25 cellular contexts compared by ENCODE assay signal in genomic region chr14:68158640-68159039, GRCh38.
A peak's percentile ranks its signal among the peaks of the same experiment; 100 is the strongest.
DNase-seq lines count a peak whose midpoint lies in the region; ATAC-seq, FAIRE-seq and TF ChIP-seq lines count a peak whose summit lies in the region.
"Had no signal": no experiment of that assay in that cellular context is flagged by ENCODE, and none has a peak within 500 bp of the region (broad histone marks: within the 10 kb centered on the region; RNA-seq: fewer than 3 reads in every experiment).

No MANE protein-coding gene starts in this region.

- FAIRE-seq in HTR-8/SVneo (lab: Jason Lieb, UNC) (peak; percentile 76), HepG2 (lab: Jason Lieb, UNC) (no peak), small intestine (lab: Jason Lieb, UNC) (peak; percentile 30)
- FAIRE-seq: islet of Langerhans had no signal

- BruUV-seq in mammary epithelial cell (replicated peaks; lab: Mats Ljungman, UMichigan) (no TSS peak), HepG2 (replicated peaks; lab: Mats Ljungman, UMichigan) (no TSS peak)

- TF ChIP-seq EP300 in HepG2 (IDR thresholded peaks at IDR 0.05; ENCODE audit: low read depth in 2 of 2, low read length in 2 of 2) = no peak
- TF ChIP-seq EP300 in HepG2 (CRISPR knock-in tag; IDR thresholded peaks at IDR 0.05; ENCODE audit: borderline replicate concordance) = no peak

- H3K27me3 ChIP-seq in mammary epithelial cell (ENCODE audit: insufficient read depth, low read length) = no peaks in the 10 kb centered on the region
- H3K27me3 ChIP-seq in HepG2 (ENCODE audit: control insufficient read depth in 1 of 2, insufficient read depth in 2 of 2, low read length in 2 of 2) = no peaks in the 10 kb centered on the region
- H3K27me3 ChIP-seq in small intestine (ENCODE audit: control insufficient read depth in 2 of 2, insufficient read depth in 2 of 2, low read length in 2 of 2) = no peaks in the 10 kb centered on the region
- no peaks in the 10 kb centered on the region for H3K27me3 ChIP-seq in lower lobe of right lung (ENCODE audit: low read depth)
- H3K27me3 ChIP-seq: ascending aorta, gastrocnemius medialis had no signal

- no peak overlapping the region for H2AFZ ChIP-seq in mammary epithelial cell (ENCODE audit: low read depth, low read length)
- H2AFZ ChIP-seq in HepG2 (ENCODE audit: low read length) = no peak overlapping the region

- H4K20me1 ChIP-seq in mammary epithelial cell (ENCODE audit: insufficient read depth, low read length) (no peaks in the 10 kb centered on the region), HepG2 (ENCODE audit: insufficient read depth, low read length) (no peaks in the 10 kb centered on the region)

- TF ChIP-seq POLR2A in HepG2 (IDR thresholded peaks at IDR 0.05; ENCODE audit: insufficient read depth in 1 of 2, low read depth in 2 of 2, low read length in 2 of 2) = no peak

- no peak overlapping the region for H3K4me3 ChIP-seq in mammary epithelial cell (replicated peaks in 1 of 3; ENCODE audit: insufficient read depth in 1 of 3, low read depth in 2 of 3, low read length in 3 of 3)
- H3K4me3 ChIP-seq in HepG2 (replicated peaks in 1 of 3; ENCODE audit: insufficient read depth in 1 of 3, low read depth in 2 of 3, low read length in 3 of 3) = no peak overlapping the region
- no peak overlapping the region for H3K4me3 ChIP-seq in small intestine (ENCODE audit: low read depth in 1 of 2, low read length in 2 of 2)
- no peak overlapping the region for H3K4me3 ChIP-seq in lower lobe of right lung
- H3K4me3 ChIP-seq: ascending aorta, gastrocnemius medialis, HAP-1 had no signal

- POLR2A ChIA-PET in HepG2 (lab: Yijun Ruan, JAX) = no interaction called here

- H3K4me2 ChIP-seq in mammary epithelial cell (ENCODE audit: insufficient read depth, low read depth, low read length) (peak overlapping the region; percentile 52), HepG2 (ENCODE audit: low read depth, low read length) (no peak overlapping the region)

- no peaks in the 10 kb centered on the region for H3K79me2 ChIP-seq in mammary epithelial cell (ENCODE audit: insufficient read depth, low read length)
- no peaks in the 10 kb centered on the region for H3K79me2 ChIP-seq in HepG2 (ENCODE audit: insufficient read depth, low read length)

- in situ Hi-C loops in mammary epithelial cell (cut with MboI; ENCODE audit: low sequenced_read_pairs in 2 of 2) (no loop called here), HepG2 (cut with HindIII; ENCODE audit: extremely low pct_ligation_motif_present, low pct_unique_long_range_greater_than_20kb) (no loop called here)

- H3K9me3 ChIP-seq in mammary epithelial cell (replicated peaks; ENCODE audit: insufficient read depth, low read length) (no peaks in the 10 kb centered on the region), HepG2 (ENCODE audit: low read length) (no peaks in the 10 kb centered on the region), small intestine (ENCODE audit: control insufficient read depth, low read depth) (no peaks in the 10 kb centered on the region), lower lobe of right lung (no peaks in the 10 kb centered on the region)
- H3K9me3 ChIP-seq: gastrocnemius medialis, HAP-1 had no signal

- no peak for TF ChIP-seq CTCF in mammary epithelial cell (conservative IDR thresholded peaks at IDR 0.05 in 1 of 2, IDR thresholded peaks at IDR 0.05 in 1 of 2; ENCODE audit: extremely low read depth in 1 of 2, insufficient read depth in 1 of 2, low read depth in 1 of 2, low read length in 2 of 2)
- TF ChIP-seq CTCF in HepG2 (CRISPR knock-in tag; IDR thresholded peaks at IDR 0.05) = peak; percentile 17; the same call in 1 of the 2 replicates
- no peak for TF ChIP-seq CTCF in lower lobe of right lung (IDR thresholded peaks at IDR 0.05)

- peak overlapping the region; percentile 60 for H3K27ac ChIP-seq in mammary epithelial cell (ENCODE audit: insufficient read depth, low read depth, low read length)
- H3K27ac ChIP-seq in HepG2 (ENCODE audit: extremely low read length, insufficient read depth, low read length) = no peak overlapping the region
- no peak overlapping the region for H3K27ac ChIP-seq in small intestine (ENCODE audit: low read depth in 1 of 2, low read length in 1 of 2)
- H3K27ac ChIP-seq in lower lobe of right lung = no peak overlapping the region
- H3K27ac ChIP-seq: ascending aorta, gastrocnemius medialis had no signal

- CTCF ChIA-PET in mammary epithelial cell (lab: Charles Lee; ENCODE audit: low non-redundant PET) (no interaction called here), HepG2 (lab: Yijun Ruan, JAX; ENCODE audit: low intra/inter-chr PET ratio, low total read pairs) (no interaction called here)

- H3K9ac ChIP-seq in mammary epithelial cell (ENCODE audit: insufficient read depth, low read length) (no peak overlapping the region), HepG2 (ENCODE audit: insufficient read depth, low read depth, low read length) (no peak overlapping the region)

- dilution Hi-C loops in mammary epithelial cell (cut with HindIII; ENCODE audit: low sequenced_read_pairs) = no loop called here

- WGBS in mammary epithelial cell (ENCODE audit: low coverage, missing lambda C conversion rate) = 48% methylated on average over 4 of the region's 4 CpGs
- 98% methylated on average over 4 of the region's 4 CpGs for WGBS in HepG2 (ENCODE audit: low lambda C conversion rate)
- 90 to 99% (median 95%) methylated on average over 4 of the region's 4 CpGs for WGBS in small intestine, 3 donors

- peaks cover 15% of the 10 kb centered on the region for H3K4me1 ChIP-seq in mammary epithelial cell (ENCODE audit: insufficient read depth, low read length)
- peaks cover 15% of the 10 kb centered on the region for H3K4me1 ChIP-seq in HepG2 (ENCODE audit: insufficient read depth, low read length)
- no peaks in the 10 kb centered on the region for H3K4me1 ChIP-seq in small intestine (ENCODE audit: control insufficient read depth in 2 of 2, insufficient read depth in 1 of 2, low read depth in 1 of 2, low read length in 1 of 2)
- H3K4me1 ChIP-seq in lower lobe of right lung = no peaks in the 10 kb centered on the region

- no peak for DNase-seq in HTR-8/SVneo (ENCODE audit: insufficient read length, low spot score)
- no peak for DNase-seq in mammary epithelial cell
- no peak for DNase-seq in HepG2 (ENCODE audit: low spot score)
- no peak for DNase-seq in small intestine
- no peak for DNase-seq in NCI-H187 treated with DMSO at 0.1 percent for 48 hours (lab: John Stamatoyannopoulos, UW)
- DNase-seq in ureter (ENCODE audit: low spot score) = no peak
- no peak for DNase-seq in kidney glomerular epithelial cell (lab: John Stamatoyannopoulos, UW)
- DNase-seq in lower lobe of right lung = no peak
- DNase-seq: activated CD4-positive, alpha-beta T cell treated with anti-CD3 and anti-CD28 coated beads for 36 hours; CD4-positive, alpha-beta memory T cell; DMS53; gastrocnemius medialis; GF-D8; naive B cell; NCI-H1694; NCI-H774; right cardiac atrium; SHP77 treated with DMSO at 0.1 percent for 48 hours; stimulated activated CD4-positive, alpha-beta T cell treated with anti-CD3 and anti-CD28 coated beads, Interleukin-15, amount 100 ng/mL, for 24 hours; stimulated activated CD8-positive, alpha-beta memory T cell treated with anti-CD3 and anti-CD28 coated beads, Interleukin-4, amount 100 ng/mL, for 48 hours; substantia nigra; T-helper 1 cell had no signal

- H3K36me3 ChIP-seq in mammary epithelial cell (ENCODE audit: insufficient read depth, low read length) (no peaks in the 10 kb centered on the region), HepG2 (replicated peaks in 1 of 2; ENCODE audit: control insufficient read depth in 1 of 2, insufficient read depth in 2 of 2, low read length in 2 of 2) (no peaks in the 10 kb centered on the region), small intestine (ENCODE audit: control insufficient read depth in 2 of 2, insufficient read depth in 2 of 2, low read length in 2 of 2) (no peaks in the 10 kb centered on the region), lower lobe of right lung (no peaks in the 10 kb centered on the region)
- H3K36me3 ChIP-seq: ascending aorta, gastrocnemius medialis, HAP-1 had no signal

- ATAC-seq in HepG2 (no peak), lower lobe of right lung (no peak)
- ATAC-seq: activated CD4-positive, alpha-beta T cell treated with anti-CD3 and anti-CD28 coated beads for 36 hours; gastrocnemius medialis; right cardiac atrium had no signal

- intact Hi-C loops in mammary epithelial cell (cut with micrococcal nuclease) = no loop called here
- intact Hi-C loops in HepG2 (cut with micrococcal nuclease; ENCODE audit: unreplicated experiment) = no loop called here
- intact Hi-C loops in lower lobe of right lung (cut with DNase I) = no loop called here

- TF ChIP-seq RAD21 in HepG2 (CRISPR knock-in tag; IDR thresholded peaks at IDR 0.05) = no peak

TF ChIP-seq in HepG2, 621 proteins besides CTCF, POLR2A, EP300 and RAD21:
- TF ChIP-seq STAG1 (CRISPR knock-in tag; IDR thresholded peaks at IDR 0.05) = peak; percentile 14; the same call in 1 of the 2 replicates
- TF ChIP-seq HIC2 (CRISPR knock-in tag; IDR thresholded peaks at IDR 0.05; ENCODE audit: low read depth) = no peak
- TF ChIP-seq ZNF550 (CRISPR knock-in tag; IDR thresholded peaks at IDR 0.05; ENCODE audit: borderline replicate concordance) = no peak
- TF ChIP-seq ZNF503 (CRISPR knock-in tag; IDR thresholded peaks at IDR 0.05) = no peak
